In the genomic region with DNA sequence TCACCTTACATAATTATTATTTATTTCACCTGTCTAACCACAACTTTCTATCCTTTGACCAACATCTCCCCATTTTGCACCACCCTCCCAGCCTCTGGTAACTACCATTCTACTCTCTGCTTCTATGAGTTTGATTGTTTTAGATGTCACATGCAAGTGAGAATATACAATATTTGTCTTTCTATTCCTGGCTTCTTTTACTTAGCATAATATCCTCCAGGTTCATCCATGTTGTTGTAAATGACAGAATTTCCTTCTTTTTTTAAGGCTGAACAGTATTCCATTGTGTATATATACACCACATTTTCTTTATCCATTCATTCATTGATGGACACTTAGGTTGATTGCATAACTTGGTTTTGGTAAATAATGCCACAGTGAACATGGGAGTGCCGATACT, we compare ENCODE assay signal across 1 cellular context.
TF ChIP-seq lines count a peak whose summit lies in the region.

No MANE protein-coding gene starts in this region.

TF ChIP-seq in GM23338, 12 proteins besides CTCF, POLR2A, EP300 and RAD21:
- TF ChIP-seq, protein P1, sequence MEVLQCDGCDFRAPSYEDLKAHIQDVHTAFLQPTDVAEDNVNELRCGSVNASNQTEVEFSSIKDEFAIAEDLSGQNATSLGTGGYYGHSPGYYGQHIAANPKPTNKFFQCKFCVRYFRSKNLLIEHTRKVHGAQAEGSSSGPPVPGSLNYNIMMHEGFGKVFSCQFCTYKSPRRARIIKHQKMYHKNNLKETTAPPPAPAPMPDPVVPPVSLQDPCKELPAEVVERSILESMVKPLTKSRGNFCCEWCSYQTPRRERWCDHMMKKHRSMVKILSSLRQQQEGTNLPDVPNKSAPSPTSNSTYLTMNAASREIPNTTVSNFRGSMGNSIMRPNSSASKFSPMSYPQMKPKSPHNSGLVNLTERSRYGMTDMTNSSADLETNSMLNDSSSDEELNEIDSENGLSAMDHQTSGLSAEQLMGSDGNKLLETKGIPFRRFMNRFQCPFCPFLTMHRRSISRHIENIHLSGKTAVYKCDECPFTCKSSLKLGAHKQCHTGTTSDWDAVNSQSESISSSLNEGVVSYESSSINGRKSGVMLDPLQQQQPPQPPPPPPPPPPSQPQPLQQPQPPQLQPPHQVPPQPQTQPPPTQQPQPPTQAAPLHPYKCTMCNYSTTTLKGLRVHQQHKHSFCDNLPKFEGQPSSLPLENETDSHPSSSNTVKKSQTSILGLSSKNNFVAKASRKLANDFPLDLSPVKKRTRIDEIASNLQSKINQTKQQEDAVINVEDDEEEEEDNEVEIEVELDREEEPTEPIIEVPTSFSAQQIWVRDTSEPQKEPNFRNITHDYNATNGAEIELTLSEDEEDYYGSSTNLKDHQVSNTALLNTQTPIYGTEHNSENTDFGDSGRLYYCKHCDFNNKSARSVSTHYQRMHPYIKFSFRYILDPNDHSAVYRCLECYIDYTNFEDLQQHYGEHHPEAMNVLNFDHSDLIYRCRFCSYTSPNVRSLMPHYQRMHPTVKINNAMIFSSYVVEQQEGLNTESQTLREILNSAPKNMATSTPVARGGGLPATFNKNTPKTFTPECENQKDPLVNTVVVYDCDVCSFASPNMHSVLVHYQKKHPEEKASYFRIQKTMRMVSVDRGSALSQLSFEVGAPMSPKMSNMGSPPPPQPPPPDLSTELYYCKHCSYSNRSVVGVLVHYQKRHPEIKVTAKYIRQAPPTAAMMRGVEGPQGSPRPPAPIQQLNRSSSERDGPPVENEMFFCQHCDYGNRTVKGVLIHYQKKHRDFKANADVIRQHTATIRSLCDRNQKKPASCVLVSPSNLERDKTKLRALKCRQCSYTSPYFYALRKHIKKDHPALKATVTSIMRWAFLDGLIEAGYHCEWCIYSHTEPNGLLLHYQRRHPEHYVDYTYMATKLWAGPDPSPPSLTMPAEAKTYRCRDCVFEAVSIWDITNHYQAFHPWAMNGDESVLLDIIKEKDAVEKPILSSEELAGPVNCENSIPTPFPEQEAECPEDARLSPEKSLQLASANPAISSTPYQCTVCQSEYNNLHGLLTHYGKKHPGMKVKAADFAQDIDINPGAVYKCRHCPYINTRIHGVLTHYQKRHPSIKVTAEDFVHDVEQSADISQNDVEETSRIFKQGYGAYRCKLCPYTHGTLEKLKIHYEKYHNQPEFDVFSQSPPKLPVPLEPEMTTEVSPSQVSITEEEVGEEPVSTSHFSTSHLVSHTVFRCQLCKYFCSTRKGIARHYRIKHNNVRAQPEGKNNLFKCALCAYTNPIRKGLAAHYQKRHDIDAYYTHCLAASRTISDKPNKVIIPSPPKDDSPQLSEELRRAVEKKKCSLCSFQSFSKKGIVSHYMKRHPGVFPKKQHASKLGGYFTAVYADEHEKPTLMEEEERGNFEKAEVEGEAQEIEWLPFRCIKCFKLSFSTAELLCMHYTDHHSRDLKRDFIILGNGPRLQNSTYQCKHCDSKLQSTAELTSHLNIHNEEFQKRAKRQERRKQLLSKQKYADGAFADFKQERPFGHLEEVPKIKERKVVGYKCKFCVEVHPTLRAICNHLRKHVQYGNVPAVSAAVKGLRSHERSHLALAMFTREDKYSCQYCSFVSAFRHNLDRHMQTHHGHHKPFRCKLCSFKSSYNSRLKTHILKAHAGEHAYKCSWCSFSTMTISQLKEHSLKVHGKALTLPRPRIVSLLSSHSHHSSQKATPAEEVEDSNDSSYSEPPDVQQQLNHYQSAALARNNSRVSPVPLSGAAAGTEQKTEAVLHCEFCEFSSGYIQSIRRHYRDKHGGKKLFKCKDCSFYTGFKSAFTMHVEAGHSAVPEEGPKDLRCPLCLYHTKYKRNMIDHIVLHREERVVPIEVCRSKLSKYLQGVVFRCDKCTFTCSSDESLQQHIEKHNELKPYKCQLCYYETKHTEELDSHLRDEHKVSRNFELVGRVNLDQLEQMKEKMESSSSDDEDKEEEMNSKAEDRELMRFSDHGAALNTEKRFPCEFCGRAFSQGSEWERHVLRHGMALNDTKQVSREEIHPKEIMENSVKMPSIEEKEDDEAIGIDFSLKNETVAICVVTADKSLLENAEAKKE (CRISPR knock-in tag; IDR thresholded peaks at IDR 0.05), result no peak
- TF ChIP-seq POLR2AphosphoS5 (IDR thresholded peaks at IDR 0.05; ENCODE audit: low read depth) (no peak), EZH2phosphoT487 (IDR thresholded peaks at IDR 0.05; ENCODE audit: unreplicated experiment) (no peak), EZH2 (IDR thresholded peaks at IDR 0.05; ENCODE audit: low read depth, unreplicated experiment) (no peak)
- TF ChIP-seq, protein P2, sequence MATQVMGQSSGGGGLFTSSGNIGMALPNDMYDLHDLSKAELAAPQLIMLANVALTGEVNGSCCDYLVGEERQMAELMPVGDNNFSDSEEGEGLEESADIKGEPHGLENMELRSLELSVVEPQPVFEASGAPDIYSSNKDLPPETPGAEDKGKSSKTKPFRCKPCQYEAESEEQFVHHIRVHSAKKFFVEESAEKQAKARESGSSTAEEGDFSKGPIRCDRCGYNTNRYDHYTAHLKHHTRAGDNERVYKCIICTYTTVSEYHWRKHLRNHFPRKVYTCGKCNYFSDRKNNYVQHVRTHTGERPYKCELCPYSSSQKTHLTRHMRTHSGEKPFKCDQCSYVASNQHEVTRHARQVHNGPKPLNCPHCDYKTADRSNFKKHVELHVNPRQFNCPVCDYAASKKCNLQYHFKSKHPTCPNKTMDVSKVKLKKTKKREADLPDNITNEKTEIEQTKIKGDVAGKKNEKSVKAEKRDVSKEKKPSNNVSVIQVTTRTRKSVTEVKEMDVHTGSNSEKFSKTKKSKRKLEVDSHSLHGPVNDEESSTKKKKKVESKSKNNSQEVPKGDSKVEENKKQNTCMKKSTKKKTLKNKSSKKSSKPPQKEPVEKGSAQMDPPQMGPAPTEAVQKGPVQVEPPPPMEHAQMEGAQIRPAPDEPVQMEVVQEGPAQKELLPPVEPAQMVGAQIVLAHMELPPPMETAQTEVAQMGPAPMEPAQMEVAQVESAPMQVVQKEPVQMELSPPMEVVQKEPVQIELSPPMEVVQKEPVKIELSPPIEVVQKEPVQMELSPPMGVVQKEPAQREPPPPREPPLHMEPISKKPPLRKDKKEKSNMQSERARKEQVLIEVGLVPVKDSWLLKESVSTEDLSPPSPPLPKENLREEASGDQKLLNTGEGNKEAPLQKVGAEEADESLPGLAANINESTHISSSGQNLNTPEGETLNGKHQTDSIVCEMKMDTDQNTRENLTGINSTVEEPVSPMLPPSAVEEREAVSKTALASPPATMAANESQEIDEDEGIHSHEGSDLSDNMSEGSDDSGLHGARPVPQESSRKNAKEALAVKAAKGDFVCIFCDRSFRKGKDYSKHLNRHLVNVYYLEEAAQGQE (IDR thresholded peaks at IDR 0.05; ENCODE audit: unreplicated experiment), result no peak
- TF ChIP-seq, protein P3, sequence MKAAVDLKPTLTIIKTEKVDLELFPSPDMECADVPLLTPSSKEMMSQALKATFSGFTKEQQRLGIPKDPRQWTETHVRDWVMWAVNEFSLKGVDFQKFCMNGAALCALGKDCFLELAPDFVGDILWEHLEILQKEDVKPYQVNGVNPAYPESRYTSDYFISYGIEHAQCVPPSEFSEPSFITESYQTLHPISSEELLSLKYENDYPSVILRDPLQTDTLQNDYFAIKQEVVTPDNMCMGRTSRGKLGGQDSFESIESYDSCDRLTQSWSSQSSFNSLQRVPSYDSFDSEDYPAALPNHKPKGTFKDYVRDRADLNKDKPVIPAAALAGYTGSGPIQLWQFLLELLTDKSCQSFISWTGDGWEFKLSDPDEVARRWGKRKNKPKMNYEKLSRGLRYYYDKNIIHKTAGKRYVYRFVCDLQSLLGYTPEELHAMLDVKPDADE (IDR thresholded peaks at IDR 0.05), result no peak
